ENCODE assay signal across 14 cellular contexts in genomic region chr5:135458356-135458755, GRCh38. TPM values are rescaled to one million over a fixed set of nuclear protein-coding genes. Genes with fewer than 3 reads are reported as not detected.
DNase-seq lines count a peak whose midpoint lies in the region; ATAC-seq and TF ChIP-seq lines count a peak whose summit lies in the region.
"Had no signal": no experiment of that assay in that cellular context is flagged by ENCODE, and none has a peak within 500 bp of the region (broad histone marks: within the 10 kb centered on the region; RNA-seq: fewer than 3 reads in every experiment).

No MANE protein-coding gene starts in this region.

- intact Hi-C loops in stomach (cut with DNase I; ENCODE audit: low total_unique reads) (no loop called here), right lobe of liver (cut with DNase I) (no loop called here)

- no peak overlapping the region for H3K4me3 Mint-ChIP-seq in CD8-positive, alpha-beta memory T cell
- H3K4me3 Mint-ChIP-seq: CD4-positive, alpha-beta T cell; GM23338; IgD-negative memory B cell had no signal

- H3K4me3 ChIP-seq in BLaER1 (no peak overlapping the region), RWPE2 (ENCODE audit: severe bottlenecking) (no peak overlapping the region), osteoblast (ENCODE audit: insufficient read depth, low read length) (no peak overlapping the region), stomach (no peak overlapping the region), right lobe of liver (no peak overlapping the region)
- no peak overlapping the region for H3K4me3 ChIP-seq in CD8-positive, alpha-beta memory T cell (ENCODE audit: low read length)
- H3K4me3 ChIP-seq: GM23338 had no signal

- TF ChIP-seq POLR2A in stomach (IDR thresholded peaks at IDR 0.05), result no peak
- no peak for TF ChIP-seq POLR2A in right lobe of liver (IDR thresholded peaks at IDR 0.05)

- H3K27me3 ChIP-seq in BLaER1, result no peaks in the 10 kb centered on the region
- H3K27me3 ChIP-seq in RWPE2 (ENCODE audit: insufficient read depth, poor library complexity, severe bottlenecking), result no peaks in the 10 kb centered on the region
- H3K27me3 ChIP-seq in osteoblast (ENCODE audit: insufficient read depth, low read length), result peaks cover 6% of the 10 kb centered on the region
- peaks cover 0 to 13% (median 0%) of the 10 kb centered on the region in 3 donors for H3K27me3 ChIP-seq in stomach
- H3K27me3 ChIP-seq in right lobe of liver, result no peaks in the 10 kb centered on the region
- no peaks in the 10 kb centered on the region for H3K27me3 ChIP-seq in CD8-positive, alpha-beta memory T cell (ENCODE audit: insufficient read depth, low read length, poor library complexity, severe bottlenecking)

- H3K9me3 ChIP-seq in BLaER1, result no peaks in the 10 kb centered on the region
- H3K9me3 ChIP-seq in RWPE2 (ENCODE audit: severe bottlenecking), result no peaks in the 10 kb centered on the region
- no peaks in the 10 kb centered on the region for H3K9me3 ChIP-seq in osteoblast (ENCODE audit: low read depth, low read length)
- no peaks in the 10 kb centered on the region for H3K9me3 ChIP-seq in stomach
- no peaks in the 10 kb centered on the region for H3K9me3 ChIP-seq in right lobe of liver
- no peaks in the 10 kb centered on the region for H3K9me3 ChIP-seq in CD8-positive, alpha-beta memory T cell (ENCODE audit: low read length)

- TF ChIP-seq CTCF in RWPE2 (IDR thresholded peaks at IDR 0.05; ENCODE audit: poor library complexity, severe bottlenecking) (no peak), osteoblast (IDR thresholded peaks at IDR 0.05; ENCODE audit: extremely low read depth, low read depth, low read length) (no peak), stomach (IDR thresholded peaks at IDR 0.05) (no peak), right lobe of liver (IDR thresholded peaks at IDR 0.05) (no peak)

- no peaks in the 10 kb centered on the region for H3K9me3 Mint-ChIP-seq in CD8-positive, alpha-beta memory T cell
- H3K9me3 Mint-ChIP-seq: CD4-positive, alpha-beta T cell; GM23338 had no signal

- H3K36me3 Mint-ChIP-seq in CD8-positive, alpha-beta memory T cell, result no peaks in the 10 kb centered on the region

- H3K36me3 ChIP-seq in BLaER1, result no peaks in the 10 kb centered on the region
- H3K36me3 ChIP-seq in RWPE2 (ENCODE audit: low read depth), result no peaks in the 10 kb centered on the region
- no peaks in the 10 kb centered on the region for H3K36me3 ChIP-seq in osteoblast (ENCODE audit: insufficient read depth, low read length)
- H3K36me3 ChIP-seq in stomach, result no peaks in the 10 kb centered on the region
- H3K36me3 ChIP-seq in right lobe of liver, result no peaks in the 10 kb centered on the region
- H3K36me3 ChIP-seq in CD8-positive, alpha-beta memory T cell (ENCODE audit: insufficient read depth, low read length), result no peaks in the 10 kb centered on the region

- DNase-seq in RWPE2 (ENCODE audit: low spot score) (peak; percentile 26), osteoblast (ENCODE audit: insufficient read length, low spot score, missing footprints) (no peak), stomach (no peak), right lobe of liver (no peak)
- DNase-seq in activated CD4-positive, alpha-beta T cell treated with anti-CD3 and anti-CD28 coated beads for 4 hours, result no peak
- no peak for DNase-seq in CD8-positive, alpha-beta memory T cell
- DNase-seq: CD4-positive, alpha-beta T cell; DMS153; H7 had no signal

- H3K27ac ChIP-seq in BLaER1 (no peak overlapping the region), RWPE2 (ENCODE audit: poor library complexity, severe bottlenecking) (no peak overlapping the region), osteoblast (ENCODE audit: low read depth, low read length) (no peak overlapping the region), stomach (peak overlapping the region in 3 of 5 donors; percentile 13 to 42 (median 35)), right lobe of liver (no peak overlapping the region)
- H3K27ac ChIP-seq in CD8-positive, alpha-beta memory T cell (ENCODE audit: low read depth, low read length), result no peak overlapping the region

- TF ChIP-seq EP300 in stomach (IDR thresholded peaks at IDR 0.05), result no peak

- H3K4me1 ChIP-seq in BLaER1 (peaks cover 23% of the 10 kb centered on the region), RWPE2 (ENCODE audit: insufficient read depth, poor library complexity, severe bottlenecking) (peaks cover 9% of the 10 kb centered on the region), osteoblast (ENCODE audit: insufficient read depth, low read length) (peaks cover 34% of the 10 kb centered on the region), stomach (peaks cover 8 to 20% (median 17%) of the 10 kb centered on the region in 4 donors), right lobe of liver (no peaks in the 10 kb centered on the region)
- no peaks in the 10 kb centered on the region for H3K4me1 ChIP-seq in CD8-positive, alpha-beta memory T cell (ENCODE audit: insufficient read depth, low read length)

- CTCF ChIA-PET in CD8-positive, alpha-beta memory T cell (lab: Charles Lee), result interaction anchor here (0.8 to 2.1 kb wide), 8 partner anchors 8 to 107 kb away, joined by 3 to 16 read pairs (median 6); partner anchors contain the start of gene DCANP1

- 92 to 97% (median 95%) methylated on average over 4 of the region's 4 CpGs for WGBS in stomach, 5 donors
- WGBS in right lobe of liver (ENCODE audit: insufficient coverage, low coverage, low lambda C conversion rate, missing lambda C conversion rate), result 90% methylated on average over 4 of the region's 4 CpGs

- H3K9ac ChIP-seq in BLaER1, result no peak overlapping the region

- H4K20me1 ChIP-seq in BLaER1 (no peaks in the 10 kb centered on the region), osteoblast (ENCODE audit: insufficient read depth, low read length) (no peaks in the 10 kb centered on the region)

- POLR2A ChIA-PET in CD8-positive, alpha-beta memory T cell (lab: Charles Lee), result no interaction called here

- H3K27me3 Mint-ChIP-seq in CD8-positive, alpha-beta memory T cell, result peaks cover 11 to 43% of the 10 kb centered on the region in 2 donors

- peak overlapping the region; percentile 64 for H3K4me2 ChIP-seq in BLaER1
- H3K4me2 ChIP-seq in osteoblast (ENCODE audit: insufficient read depth, low read length), result peak overlapping the region; percentile 52
- H3K4me2 ChIP-seq: GM23338 had no signal

- peaks cover 0 to 3% (median 0%) of the 10 kb centered on the region in 3 donors for H3K4me1 Mint-ChIP-seq in CD8-positive, alpha-beta memory T cell
- H3K4me1 Mint-ChIP-seq: GM23338 had no signal

- H3K79me2 ChIP-seq in osteoblast (ENCODE audit: insufficient read depth, low read length), result no peaks in the 10 kb centered on the region

- H2AFZ ChIP-seq in osteoblast (ENCODE audit: low read length), result no peak overlapping the region

- H3K27ac Mint-ChIP-seq in CD8-positive, alpha-beta memory T cell, result no peak overlapping the region
- H3K27ac Mint-ChIP-seq: CD4-positive, alpha-beta T cell; GM23338 had no signal

- no peak for ATAC-seq in RWPE2 (ENCODE audit: low read depth)
- ATAC-seq in right lobe of liver, result no peak
- ATAC-seq in HG03025 (IDR thresholded peaks at IDR 0.05; ENCODE audit: low FRiP score, unreplicated experiment), result no peak

RNA-seq across cellular contexts. Expression of gene TIFAB, which starts 6.2 kb away (rescaled TPM):
- total RNA-seq in osteoblast (not detected in 2 replicates), stomach (not detected), right lobe of liver (under 1 TPM in 2 of 6 experiments, not detected in 4; 0.05 to 0.09 TPM)
- under 1 TPM in 1 of 3 donors, not detected in 2; 0.08 TPM for polyA plus RNA-seq in stomach
- total RNA-seq in CD8-positive, alpha-beta memory T cell, result not detected
- polyA plus RNA-seq in CD8-positive, alpha-beta memory T cell, result not detected
- total RNA-seq: GM23338, H7, HT1080 had no signal
- polyA plus RNA-seq: GM23338, IgD-negative memory B cell had no signal

RNA-seq across cellular contexts. Expression of gene DCANP1, which starts 11.2 kb away (rescaled TPM):
- total RNA-seq in osteoblast (not detected in 2 replicates), stomach (under 1 TPM in 1 of 5 donors, not detected in 4; 0.55 TPM), right lobe of liver (not detected)
- not detected for polyA plus RNA-seq in stomach
- not detected for total RNA-seq in CD8-positive, alpha-beta memory T cell
- polyA plus RNA-seq in CD8-positive, alpha-beta memory T cell, result not detected
- total RNA-seq: GM23338, H7, HT1080 had no signal
- polyA plus RNA-seq: GM23338, IgD-negative memory B cell had no signal

RNA-seq across cellular contexts. Expression of gene MACROH2A1, which starts 59.3 kb away (rescaled TPM):
- total RNA-seq in osteoblast, result 150 and 162 TPM in 2 replicates
- total RNA-seq in stomach, result 100 to 1,000 TPM; 143 to 206 (median 175) TPM
- polyA plus RNA-seq in stomach, result 100 to 1,000 TPM in 1 of 3 donors, 10 to 100 TPM in 2; 77.1 to 123 (median 85.8) TPM
- total RNA-seq in right lobe of liver, result 100 to 1,000 TPM in 2 of 6 experiments, 10 to 100 TPM in 4; 40.0 to 113 (median 51.6) TPM
- 100 to 1,000 TPM; 199 to 202 TPM for total RNA-seq in CD8-positive, alpha-beta memory T cell
- 112 TPM for polyA plus RNA-seq in CD8-positive, alpha-beta memory T cell

Comparison
In these comparisons a context has a peak if more than half of its experiments do, and no peak if none do; other contexts are left out.
1. H3K27ac ChIP-seq: peak in stomach (3 of 5); none in BLaER1 (single experiment), RWPE2 (single experiment), osteoblast (single experiment), right lobe of liver (0 of 3) and CD8-positive, alpha-beta memory T cell (single experiment).